Comparison of ENCODE assay signal across 8 cellular contexts in genomic region chr2:25674003-25674362, GRCh38. TPM values are rescaled to one million over a fixed set of nuclear protein-coding genes. Genes with fewer than 3 reads are reported as not detected.
DNase-seq lines count a peak whose midpoint lies in the region; ATAC-seq and TF ChIP-seq lines count a peak whose summit lies in the region.

No MANE protein-coding gene starts in this region.

- in situ Hi-C loops in HAP-1 (cut with MboI; ENCODE audit: low sequenced_read_pairs): no loop called here

- peak overlapping the region; percentile 92 for H3K27ac ChIP-seq in VCaP
- peak overlapping the region; percentile 46 for H3K27ac ChIP-seq in right cardiac atrium (ENCODE audit: low read length)
- H3K27ac ChIP-seq in spleen: peak overlapping the region; percentile 57 to 95 (median 79)

- H3K4me1 ChIP-seq in HAP-1 (peaks cover 11% of the 10 kb centered on the region), right cardiac atrium (ENCODE audit: control insufficient read depth, insufficient read depth, low read length) (no peaks in the 10 kb centered on the region), spleen (peaks cover 3 to 31% (median 20%) of the 10 kb centered on the region in 6 donors)

- H3K4me3 ChIP-seq in HAP-1 (peak overlapping the region; percentile 22), right cardiac atrium (ENCODE audit: low read length) (peak overlapping the region; percentile 76), spleen (peak overlapping the region; percentile 72 to 95 (median 84))

- TF ChIP-seq CTCF in VCaP (conservative IDR thresholded peaks at IDR 0.05) (no peak), spleen (IDR thresholded peaks at IDR 0.05 in 8 of 11, conservative IDR thresholded peaks at IDR 0.05 in 3 of 11) (no peak)

- DNase-seq in HAP-1 (ENCODE audit: low spot score in 2 of 2): no peak
- DNase-seq in right cardiac atrium: no peak
- no peak for DNase-seq in spleen
- DNase-seq in stimulated activated CD8-positive, alpha-beta memory T cell treated with anti-CD3 and anti-CD28 coated beads, Interleukin-4, amount 100 ng/mL, for 48 hours: no peak
- no peak for DNase-seq in AG20443 (ENCODE audit: low spot score)
- DNase-seq in H4 (ENCODE audit: low spot score): no peak
- no peak for DNase-seq in NCI-H2171 treated with DMSO at 0.1 percent for 48 hours (lab: John Stamatoyannopoulos, UW)

- 5% methylated on average over 18 of the region's 18 CpGs for WGBS in right cardiac atrium
- WGBS in spleen, 5 donors: 9 to 20% (median 10%) methylated on average over 10 to 18 of the region's 18 CpGs

- no peak for TF ChIP-seq POLR2A in spleen (IDR thresholded peaks at IDR 0.05)

- no peaks in the 10 kb centered on the region for H3K27me3 ChIP-seq in HAP-1 (ENCODE audit: low read depth)
- no peaks in the 10 kb centered on the region for H3K27me3 ChIP-seq in right cardiac atrium (ENCODE audit: control insufficient read depth, insufficient read depth)
- no peaks in the 10 kb centered on the region for H3K27me3 ChIP-seq in spleen (replicated peaks in 1 of 7)

- no peaks in the 10 kb centered on the region for H3K9me3 ChIP-seq in HAP-1
- no peaks in the 10 kb centered on the region for H3K9me3 ChIP-seq in right cardiac atrium (ENCODE audit: control insufficient read depth, low read length)
- no peaks in the 10 kb centered on the region for H3K9me3 ChIP-seq in spleen

- intact Hi-C loops in right cardiac atrium (cut with DNase I): no loop called here
- intact Hi-C loops in spleen (cut with DNase I; ENCODE audit: low total_unique reads): no loop called here

- H3K36me3 ChIP-seq in HAP-1 (replicated peaks): no peaks in the 10 kb centered on the region
- H3K36me3 ChIP-seq in spleen: no peaks in the 10 kb centered on the region

- ATAC-seq in right cardiac atrium: no peak

RNA-seq across cellular contexts. Expression of gene DTNB, which starts 0.6 kb away (rescaled TPM):
- total RNA-seq in right cardiac atrium: 1 to 10 TPM; 5.6 to 8.1 (median 6.2) TPM
- polyA plus RNA-seq in right cardiac atrium: 3.6 TPM
- total RNA-seq in spleen: 10 to 100 TPM; 13.7 to 28.9 (median 23.9) TPM
- polyA plus RNA-seq in spleen: 1 to 10 TPM; 4.5 to 7.5 (median 5.3) TPM
- 4.8 and 5.9 TPM in 2 replicates for total RNA-seq in H4 (2014; rRNA removed; shearing (Covaris generic))

Comparison
In these comparisons a context has a peak if more than half of its experiments do, and no peak if none do; other contexts are left out.
1. H3K4me3 ChIP-seq: peak in every context shown above with its lines; median percentile 84 in spleen; 76 in right cardiac atrium; 22 in HAP-1.